29 cellular contexts compared by ENCODE assay signal in the genomic region with DNA sequence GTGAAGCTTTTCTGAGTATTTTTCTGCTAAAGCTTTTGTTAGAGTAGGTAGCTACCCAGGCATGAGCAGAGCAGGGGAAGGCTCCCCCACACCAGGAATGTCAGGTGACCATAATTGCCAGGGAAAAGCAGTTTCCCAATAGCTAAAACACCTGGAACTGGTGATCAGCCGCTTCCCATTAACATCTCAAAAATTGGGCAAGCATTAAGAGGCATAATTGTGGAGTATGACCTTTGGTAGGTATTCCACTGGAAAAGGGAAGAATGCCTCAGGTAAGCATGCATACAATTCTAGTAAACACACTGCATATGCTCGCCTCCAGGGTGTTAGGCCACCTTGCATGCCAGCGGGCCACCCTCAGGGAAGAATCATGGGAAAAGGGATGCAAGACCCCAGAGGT.
"Had no signal": no experiment of that assay in that cellular context is flagged by ENCODE, and none has a peak within 500 bp of the region (broad histone marks: within the 10 kb centered on the region; RNA-seq: fewer than 3 reads in every experiment).

No MANE protein-coding gene starts in this region.

- H3K4me2 ChIP-seq: hepatocyte had no signal

- H2AFZ ChIP-seq: hepatocyte had no signal

- H3K4me3 ChIP-seq: adrenal gland, body of pancreas, cardiac muscle cell, colonic mucosa, gastrocnemius medialis, hepatocyte, left lung, pancreas, prostate gland, thyroid gland, upper lobe of right lung had no signal

- FAIRE-seq: endometrium, kidney, pancreas had no signal

- H3K9me3 ChIP-seq: adrenal gland, body of pancreas, colonic mucosa, gastrocnemius medialis, left lung, pancreas, prostate gland, thyroid gland, upper lobe of right lung had no signal

- H3K4me1 ChIP-seq: body of pancreas, colonic mucosa, pancreas, prostate gland, thyroid gland had no signal

- H3K27me3 ChIP-seq: adrenal gland, body of pancreas, cardiac muscle cell, colonic mucosa, gastrocnemius medialis, hepatocyte, left lung, pancreas, thyroid gland, upper lobe of right lung had no signal

- DNase-seq: activated CD4-positive, alpha-beta T cell treated with anti-CD3 and anti-CD28 coated beads for 4 hours; activated CD4-positive, alpha-beta T cell treated with anti-CD3 and anti-CD28 coated beads, Interleukin-2, amount 50 U/mL, for 48 hours; activated CD8-positive, alpha-beta memory T cell treated with anti-CD3 and anti-CD28 coated beads for 24 hours; activated effector memory CD4-positive, alpha-beta T cell treated with Interleukin-2 at 50 U/mL for 16 hours; activated naive CD4-positive, alpha-beta T cell treated with Interleukin-2 at 50 U/mL for 16 hours; adrenal gland; aorta; body of pancreas; cerebellar nuclear complex; colonic mucosa; effector CD8-positive, alpha-beta T cell; gastrocnemius medialis; kidney; left lung; mammary epithelial cell; naive thymus-derived CD4-positive, alpha-beta T cell; nucleus accumbens; pancreas; stimulated activated CD4-positive, alpha-beta T cell treated with anti-CD3 and anti-CD28 coated beads, Interleukin-12 subunit alpha, Interleukin-12 subunit beta, amount 100 ng/mL, for 4 hours; stimulated activated CD4-positive, alpha-beta T cell treated with anti-CD3 and anti-CD28 coated beads, Interleukin-4, amount 100 ng/mL, for 24 hours; T-helper 1 cell; thyroid gland; upper lobe of right lung had no signal

- H3K27ac ChIP-seq: body of pancreas, cardiac muscle cell, colonic mucosa, epithelial cell of prostate, gastrocnemius medialis, hepatocyte, pancreas, prostate gland, thyroid gland, upper lobe of right lung, VCaP had no signal

- H3K36me3 ChIP-seq: adrenal gland, cardiac muscle cell, colonic mucosa, gastrocnemius medialis, left lung, pancreas, prostate gland, thyroid gland, upper lobe of right lung had no signal

- H3K79me2 ChIP-seq: hepatocyte had no signal
